ENCODE assay signal across 2 cellular contexts in genomic region chr1:39212499-39212898, GRCh38.
TF ChIP-seq lines count a peak whose summit lies in the region.

No MANE protein-coding gene starts in this region.

TF ChIP-seq in A549, 52 proteins besides CTCF, POLR2A, EP300 and RAD21:
- no peak for TF ChIP-seq ELK1 (IDR thresholded peaks at IDR 0.05; ENCODE audit: low read depth, low read length)
- TF ChIP-seq BHLHE40 (IDR thresholded peaks at IDR 0.05; ENCODE audit: low read depth, low read length) = no peak
- no peak for TF ChIP-seq MAX (IDR thresholded peaks at IDR 0.05)
- TF ChIP-seq TFCP2L1 (CRISPR knock-in tag; IDR thresholded peaks at IDR 0.05) = no peak
- TF ChIP-seq FOSL2 (IDR thresholded peaks at IDR 0.05) = no peak
- TF ChIP-seq FOSL2 (CRISPR knock-in tag; IDR thresholded peaks at IDR 0.05) = no peak
- no peak for TF ChIP-seq HOXA7 (CRISPR knock-in tag; IDR thresholded peaks at IDR 0.05)
- TF ChIP-seq ZC3H11A (IDR thresholded peaks at IDR 0.05) = no peak
- no peak for TF ChIP-seq EHF (CRISPR knock-in tag; IDR thresholded peaks at IDR 0.05)
- TF ChIP-seq RCOR1 (IDR thresholded peaks at IDR 0.05; ENCODE audit: low read depth, low read length) = no peak
- no peak for TF ChIP-seq JUNB (IDR thresholded peaks at IDR 0.05)
- no peak for TF ChIP-seq HOXB13 (CRISPR knock-in tag; IDR thresholded peaks at IDR 0.05; ENCODE audit: low read depth)
- no peak for TF ChIP-seq NFE2L2 (conservative IDR thresholded peaks at IDR 0.05; ENCODE audit: low read length)

TF ChIP-seq in K562, 482 proteins besides CTCF, POLR2A, EP300 and RAD21:
- TF ChIP-seq E2F8 (IDR thresholded peaks at IDR 0.05; ENCODE audit: low read depth, partially characterized antibody) = peak; percentile 16
- no peak for TF ChIP-seq ZNF133 (CRISPR knock-in tag; IDR thresholded peaks at IDR 0.05)
- no peak for TF ChIP-seq SAFB2 (IDR thresholded peaks at IDR 0.05; ENCODE audit: borderline replicate concordance, low read depth, low read length, severe bottlenecking)
- TF ChIP-seq PML (IDR thresholded peaks at IDR 0.05; ENCODE audit: low read length) = no peak
- no peak for TF ChIP-seq KAT2B (IDR thresholded peaks at IDR 0.05; ENCODE audit: low read depth, low read length)
- no peak for TF ChIP-seq THRA (IDR thresholded peaks at IDR 0.05)
- peak; percentile 58; the same call in 1 of the 2 replicates for TF ChIP-seq CEBPB (tag; IDR thresholded peaks at IDR 0.05)
- TF ChIP-seq NFE2 (IDR thresholded peaks at IDR 0.05; ENCODE audit: low read depth) = no peak
- TF ChIP-seq ZNF511 (CRISPR knock-in tag; IDR thresholded peaks at IDR 0.05) = no peak
- no peak for TF ChIP-seq ATF7 (IDR thresholded peaks at IDR 0.05)
- no peak for TF ChIP-seq GABPB2 (CRISPR knock-in tag; conservative IDR thresholded peaks at IDR 0.05)
- TF ChIP-seq E4F1 (CRISPR knock-in tag; IDR thresholded peaks at IDR 0.05; ENCODE audit: borderline replicate concordance) = no peak
- no peak for TF ChIP-seq EHMT2 (IDR thresholded peaks at IDR 0.05)
- TF ChIP-seq BRCA1 (IDR thresholded peaks at IDR 0.05) = no peak
- TF ChIP-seq BRCA1 (CRISPR knock-in tag; IDR thresholded peaks at IDR 0.05) = no peak
- TF ChIP-seq ZNF318 (IDR thresholded peaks at IDR 0.05; ENCODE audit: borderline replicate concordance in 1 of 2, low read depth in 1 of 2) = no peak
- TF ChIP-seq CEBPG (CRISPR knock-in tag; IDR thresholded peaks at IDR 0.05) = peak; percentile 7; the same call in 1 of the 2 replicates
- no peak for TF ChIP-seq CEBPG (tag; conservative IDR thresholded peaks at IDR 0.05 in 1 of 2, IDR thresholded peaks at IDR 0.05 in 1 of 2)
- TF ChIP-seq XRCC3 (IDR thresholded peaks at IDR 0.05) = no peak
- no peak for TF ChIP-seq ZNF668 (CRISPR knock-in tag; IDR thresholded peaks at IDR 0.05)
- TF ChIP-seq FOSL1 (tag; conservative IDR thresholded peaks at IDR 0.05) = no peak
- TF ChIP-seq EGR1 (conservative IDR thresholded peaks at IDR 0.05) = no peak
